ENCODE assay signal across 1 cellular context in the genomic region with DNA sequence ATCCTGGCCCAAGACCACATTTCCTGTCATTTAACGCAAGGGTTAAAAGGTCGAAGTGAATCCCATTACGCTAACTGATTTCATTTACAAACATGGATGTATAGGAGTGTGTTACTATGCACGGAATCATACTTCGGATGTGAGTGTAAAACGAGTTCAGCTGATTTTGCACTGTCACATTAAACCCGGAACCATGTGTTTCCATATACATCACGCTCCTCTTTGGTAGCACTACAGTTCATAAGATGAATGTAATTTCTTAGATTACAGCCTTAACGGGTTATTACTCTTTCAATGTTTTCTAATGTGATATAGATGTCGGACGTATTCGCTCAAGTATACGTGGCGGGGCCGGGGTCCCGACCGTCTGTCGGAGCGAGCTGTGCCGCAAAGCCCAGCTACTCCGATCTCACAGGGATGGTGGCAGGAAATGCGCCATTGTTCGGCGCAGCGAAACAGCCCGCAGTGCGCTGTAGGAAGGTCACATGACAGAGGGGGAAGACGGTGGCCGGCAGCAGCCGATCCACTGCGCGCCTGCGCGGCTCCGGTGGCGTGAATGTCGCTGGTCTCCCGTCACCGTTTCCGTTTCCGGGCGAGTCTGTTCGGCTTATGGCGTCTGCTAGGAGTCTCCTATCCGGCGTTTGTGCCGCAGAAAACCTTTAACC.
TF ChIP-seq lines count a peak whose summit lies in the region.

No MANE protein-coding gene starts in this region.

TF ChIP-seq in HepG2, 621 proteins besides CTCF, POLR2A, EP300 and RAD21 (continued from another document and continues in another):
- TF ChIP-seq, protein P1, sequence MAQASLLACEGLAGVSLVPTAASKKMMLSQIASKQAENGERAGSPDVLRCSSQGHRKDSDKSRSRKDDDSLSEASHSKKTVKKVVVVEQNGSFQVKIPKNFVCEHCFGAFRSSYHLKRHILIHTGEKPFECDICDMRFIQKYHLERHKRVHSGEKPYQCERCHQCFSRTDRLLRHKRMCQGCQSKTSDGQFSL (CRISPR knock-in tag; IDR thresholded peaks at IDR 0.05) = peak; percentile 64; the same call in 1 of the 2 replicates
- TF ChIP-seq HDAC1 (CRISPR knock-in tag; IDR thresholded peaks at IDR 0.05) = no peak; the same call in 1 of the 2 replicates
- TF ChIP-seq SAP130 (CRISPR knock-in tag; IDR thresholded peaks at IDR 0.05; ENCODE audit: low read depth) = peak; percentile 17; the same call in 1 of the 2 replicates
- no peak for TF ChIP-seq ZNF138 (CRISPR knock-in tag; IDR thresholded peaks at IDR 0.05; ENCODE audit: low read depth)
- no peak for TF ChIP-seq GATAD2A (CRISPR knock-in tag; IDR thresholded peaks at IDR 0.05)
- TF ChIP-seq ZNF317 (CRISPR knock-in tag; IDR thresholded peaks at IDR 0.05) = peak; percentile 91
- TF ChIP-seq, protein P2, sequence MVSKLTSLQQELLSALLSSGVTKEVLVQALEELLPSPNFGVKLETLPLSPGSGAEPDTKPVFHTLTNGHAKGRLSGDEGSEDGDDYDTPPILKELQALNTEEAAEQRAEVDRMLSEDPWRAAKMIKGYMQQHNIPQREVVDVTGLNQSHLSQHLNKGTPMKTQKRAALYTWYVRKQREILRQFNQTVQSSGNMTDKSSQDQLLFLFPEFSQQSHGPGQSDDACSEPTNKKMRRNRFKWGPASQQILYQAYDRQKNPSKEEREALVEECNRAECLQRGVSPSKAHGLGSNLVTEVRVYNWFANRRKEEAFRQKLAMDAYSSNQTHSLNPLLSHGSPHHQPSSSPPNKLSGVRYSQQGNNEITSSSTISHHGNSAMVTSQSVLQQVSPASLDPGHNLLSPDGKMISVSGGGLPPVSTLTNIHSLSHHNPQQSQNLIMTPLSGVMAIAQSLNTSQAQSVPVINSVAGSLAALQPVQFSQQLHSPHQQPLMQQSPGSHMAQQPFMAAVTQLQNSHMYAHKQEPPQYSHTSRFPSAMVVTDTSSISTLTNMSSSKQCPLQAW (CRISPR knock-in tag; IDR thresholded peaks at IDR 0.05) = no peak
- no peak for TF ChIP-seq FOXC1 (CRISPR knock-in tag; IDR thresholded peaks at IDR 0.05; ENCODE audit: borderline replicate concordance)
- no peak for TF ChIP-seq ZNF207 (IDR thresholded peaks at IDR 0.05; ENCODE audit: borderline replicate concordance)
- TF ChIP-seq, protein P3, sequence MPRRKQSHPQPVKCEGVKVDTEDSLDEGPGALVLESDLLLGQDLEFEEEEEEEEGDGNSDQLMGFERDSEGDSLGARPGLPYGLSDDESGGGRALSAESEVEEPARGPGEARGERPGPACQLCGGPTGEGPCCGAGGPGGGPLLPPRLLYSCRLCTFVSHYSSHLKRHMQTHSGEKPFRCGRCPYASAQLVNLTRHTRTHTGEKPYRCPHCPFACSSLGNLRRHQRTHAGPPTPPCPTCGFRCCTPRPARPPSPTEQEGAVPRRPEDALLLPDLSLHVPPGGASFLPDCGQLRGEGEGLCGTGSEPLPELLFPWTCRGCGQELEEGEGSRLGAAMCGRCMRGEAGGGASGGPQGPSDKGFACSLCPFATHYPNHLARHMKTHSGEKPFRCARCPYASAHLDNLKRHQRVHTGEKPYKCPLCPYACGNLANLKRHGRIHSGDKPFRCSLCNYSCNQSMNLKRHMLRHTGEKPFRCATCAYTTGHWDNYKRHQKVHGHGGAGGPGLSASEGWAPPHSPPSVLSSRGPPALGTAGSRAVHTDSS (CRISPR knock-in tag; conservative IDR thresholded peaks at IDR 0.05) = no peak
- TF ChIP-seq ZNF343 (CRISPR knock-in tag; IDR thresholded peaks at IDR 0.05) = no peak
- TF ChIP-seq ZNF496 (CRISPR knock-in tag; IDR thresholded peaks at IDR 0.05; ENCODE audit: insufficient replicate concordance) = no peak
- peak; percentile 39; the same call in 1 of the 2 replicates for TF ChIP-seq ZNF788 (CRISPR knock-in tag; IDR thresholded peaks at IDR 0.05; ENCODE audit: borderline replicate concordance)
- TF ChIP-seq CREM (IDR thresholded peaks at IDR 0.05) = peak; percentile 70
- no peak for TF ChIP-seq CREM (CRISPR knock-in tag; IDR thresholded peaks at IDR 0.05)
- peak; percentile 26; the same call in 1 of the 2 replicates for TF ChIP-seq RAD51 (IDR thresholded peaks at IDR 0.05; ENCODE audit: borderline replicate concordance)
- TF ChIP-seq, protein P4, sequence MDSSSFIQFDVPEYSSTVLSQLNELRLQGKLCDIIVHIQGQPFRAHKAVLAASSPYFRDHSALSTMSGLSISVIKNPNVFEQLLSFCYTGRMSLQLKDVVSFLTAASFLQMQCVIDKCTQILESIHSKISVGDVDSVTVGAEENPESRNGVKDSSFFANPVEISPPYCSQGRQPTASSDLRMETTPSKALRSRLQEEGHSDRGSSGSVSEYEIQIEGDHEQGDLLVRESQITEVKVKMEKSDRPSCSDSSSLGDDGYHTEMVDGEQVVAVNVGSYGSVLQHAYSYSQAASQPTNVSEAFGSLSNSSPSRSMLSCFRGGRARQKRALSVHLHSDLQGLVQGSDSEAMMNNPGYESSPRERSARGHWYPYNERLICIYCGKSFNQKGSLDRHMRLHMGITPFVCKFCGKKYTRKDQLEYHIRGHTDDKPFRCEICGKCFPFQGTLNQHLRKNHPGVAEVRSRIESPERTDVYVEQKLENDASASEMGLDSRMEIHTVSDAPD (CRISPR knock-in tag; IDR thresholded peaks at IDR 0.05) = no peak
- TF ChIP-seq ZNF878 (CRISPR knock-in tag; IDR thresholded peaks at IDR 0.05) = no peak
- TF ChIP-seq HES4 (CRISPR knock-in tag; IDR thresholded peaks at IDR 0.05; ENCODE audit: borderline replicate concordance) = no peak
- no peak for TF ChIP-seq NR2F6 (IDR thresholded peaks at IDR 0.05)
- no peak for TF ChIP-seq NR2F6 (CRISPR knock-in tag; IDR thresholded peaks at IDR 0.05)
- TF ChIP-seq CBX5 (CRISPR knock-in tag; IDR thresholded peaks at IDR 0.05; ENCODE audit: borderline replicate concordance) = peak; percentile 96
- TF ChIP-seq ZNF33A (CRISPR knock-in tag; IDR thresholded peaks at IDR 0.05; ENCODE audit: borderline replicate concordance) = no peak
- TF ChIP-seq JUND (CRISPR knock-in tag; IDR thresholded peaks at IDR 0.05) = no peak
- TF ChIP-seq ZFP36 (IDR thresholded peaks at IDR 0.05; ENCODE audit: borderline replicate concordance, low read depth, low read length, partially characterized antibody) = no peak
- TF ChIP-seq PITX1 (CRISPR knock-in tag; IDR thresholded peaks at IDR 0.05) = no peak
- TF ChIP-seq ZNF724P (CRISPR knock-in tag; IDR thresholded peaks at IDR 0.05; ENCODE audit: borderline replicate concordance) = no peak
- no peak for TF ChIP-seq SP4 (CRISPR knock-in tag; IDR thresholded peaks at IDR 0.05)
- TF ChIP-seq, protein P5, sequence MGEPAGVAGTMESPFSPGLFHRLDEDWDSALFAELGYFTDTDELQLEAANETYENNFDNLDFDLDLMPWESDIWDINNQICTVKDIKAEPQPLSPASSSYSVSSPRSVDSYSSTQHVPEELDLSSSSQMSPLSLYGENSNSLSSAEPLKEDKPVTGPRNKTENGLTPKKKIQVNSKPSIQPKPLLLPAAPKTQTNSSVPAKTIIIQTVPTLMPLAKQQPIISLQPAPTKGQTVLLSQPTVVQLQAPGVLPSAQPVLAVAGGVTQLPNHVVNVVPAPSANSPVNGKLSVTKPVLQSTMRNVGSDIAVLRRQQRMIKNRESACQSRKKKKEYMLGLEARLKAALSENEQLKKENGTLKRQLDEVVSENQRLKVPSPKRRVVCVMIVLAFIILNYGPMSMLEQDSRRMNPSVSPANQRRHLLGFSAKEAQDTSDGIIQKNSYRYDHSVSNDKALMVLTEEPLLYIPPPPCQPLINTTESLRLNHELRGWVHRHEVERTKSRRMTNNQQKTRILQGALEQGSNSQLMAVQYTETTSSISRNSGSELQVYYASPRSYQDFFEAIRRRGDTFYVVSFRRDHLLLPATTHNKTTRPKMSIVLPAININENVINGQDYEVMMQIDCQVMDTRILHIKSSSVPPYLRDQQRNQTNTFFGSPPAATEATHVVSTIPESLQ (CRISPR knock-in tag; conservative IDR thresholded peaks at IDR 0.05) = no peak
- TF ChIP-seq NFKB2 (CRISPR knock-in tag; IDR thresholded peaks at IDR 0.05; ENCODE audit: borderline replicate concordance) = peak; percentile 54; the same call in 1 of the 2 replicates
- TF ChIP-seq POLR2G (IDR thresholded peaks at IDR 0.05; ENCODE audit: low read depth, low read length) = no peak
- peak; percentile 99 for TF ChIP-seq GABPB1 (CRISPR knock-in tag; IDR thresholded peaks at IDR 0.05)
- TF ChIP-seq HOXD1 (CRISPR knock-in tag; IDR thresholded peaks at IDR 0.05) = no peak
- TF ChIP-seq ZBTB8A (CRISPR knock-in tag; IDR thresholded peaks at IDR 0.05; ENCODE audit: borderline replicate concordance, low read depth) = no peak
- TF ChIP-seq, protein P6, sequence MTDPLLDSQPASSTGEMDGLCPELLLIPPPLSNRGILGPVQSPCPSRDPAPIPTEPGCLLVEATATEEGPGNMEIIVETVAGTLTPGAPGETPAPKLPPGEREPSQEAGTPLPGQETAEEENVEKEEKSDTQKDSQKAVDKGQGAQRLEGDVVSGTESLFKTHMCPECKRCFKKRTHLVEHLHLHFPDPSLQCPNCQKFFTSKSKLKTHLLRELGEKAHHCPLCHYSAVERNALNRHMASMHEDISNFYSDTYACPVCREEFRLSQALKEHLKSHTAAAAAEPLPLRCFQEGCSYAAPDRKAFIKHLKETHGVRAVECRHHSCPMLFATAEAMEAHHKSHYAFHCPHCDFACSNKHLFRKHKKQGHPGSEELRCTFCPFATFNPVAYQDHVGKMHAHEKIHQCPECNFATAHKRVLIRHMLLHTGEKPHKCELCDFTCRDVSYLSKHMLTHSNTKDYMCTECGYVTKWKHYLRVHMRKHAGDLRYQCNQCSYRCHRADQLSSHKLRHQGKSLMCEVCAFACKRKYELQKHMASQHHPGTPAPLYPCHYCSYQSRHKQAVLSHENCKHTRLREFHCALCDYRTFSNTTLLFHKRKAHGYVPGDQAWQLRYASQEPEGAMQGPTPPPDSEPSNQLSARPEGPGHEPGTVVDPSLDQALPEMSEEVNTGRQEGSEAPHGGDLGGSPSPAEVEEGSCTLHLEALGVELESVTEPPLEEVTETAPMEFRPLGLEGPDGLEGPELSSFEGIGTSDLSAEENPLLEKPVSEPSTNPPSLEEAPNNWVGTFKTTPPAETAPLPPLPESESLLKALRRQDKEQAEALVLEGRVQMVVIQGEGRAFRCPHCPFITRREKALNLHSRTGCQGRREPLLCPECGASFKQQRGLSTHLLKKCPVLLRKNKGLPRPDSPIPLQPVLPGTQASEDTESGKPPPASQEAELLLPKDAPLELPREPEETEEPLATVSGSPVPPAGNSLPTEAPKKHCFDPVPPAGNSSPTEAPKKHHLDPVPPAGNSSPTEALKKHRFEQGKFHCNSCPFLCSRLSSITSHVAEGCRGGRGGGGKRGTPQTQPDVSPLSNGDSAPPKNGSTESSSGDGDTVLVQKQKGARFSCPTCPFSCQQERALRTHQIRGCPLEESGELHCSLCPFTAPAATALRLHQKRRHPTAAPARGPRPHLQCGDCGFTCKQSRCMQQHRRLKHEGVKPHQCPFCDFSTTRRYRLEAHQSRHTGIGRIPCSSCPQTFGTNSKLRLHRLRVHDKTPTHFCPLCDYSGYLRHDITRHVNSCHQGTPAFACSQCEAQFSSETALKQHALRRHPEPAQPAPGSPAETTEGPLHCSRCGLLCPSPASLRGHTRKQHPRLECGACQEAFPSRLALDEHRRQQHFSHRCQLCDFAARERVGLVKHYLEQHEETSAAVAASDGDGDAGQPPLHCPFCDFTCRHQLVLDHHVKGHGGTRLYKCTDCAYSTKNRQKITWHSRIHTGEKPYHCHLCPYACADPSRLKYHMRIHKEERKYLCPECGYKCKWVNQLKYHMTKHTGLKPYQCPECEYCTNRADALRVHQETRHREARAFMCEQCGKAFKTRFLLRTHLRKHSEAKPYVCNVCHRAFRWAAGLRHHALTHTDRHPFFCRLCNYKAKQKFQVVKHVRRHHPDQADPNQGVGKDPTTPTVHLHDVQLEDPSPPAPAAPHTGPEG (CRISPR knock-in tag; IDR thresholded peaks at IDR 0.05) = no peak
- TF ChIP-seq MXD4 (CRISPR knock-in tag; IDR thresholded peaks at IDR 0.05) = no peak
- no peak for TF ChIP-seq TARDBP (CRISPR knock-in tag; IDR thresholded peaks at IDR 0.05)
- TF ChIP-seq KMT2B (CRISPR knock-in tag; IDR thresholded peaks at IDR 0.05) = no peak
- TF ChIP-seq, protein P7, sequence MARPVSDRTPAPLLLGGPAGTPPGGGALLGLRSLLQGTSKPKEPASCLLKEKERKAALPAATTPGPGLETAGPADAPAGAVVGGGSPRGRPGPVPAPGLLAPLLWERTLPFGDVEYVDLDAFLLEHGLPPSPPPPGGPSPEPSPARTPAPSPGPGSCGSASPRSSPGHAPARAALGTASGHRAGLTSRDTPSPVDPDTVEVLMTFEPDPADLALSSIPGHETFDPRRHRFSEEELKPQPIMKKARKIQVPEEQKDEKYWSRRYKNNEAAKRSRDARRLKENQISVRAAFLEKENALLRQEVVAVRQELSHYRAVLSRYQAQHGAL (CRISPR knock-in tag; IDR thresholded peaks at IDR 0.05; ENCODE audit: not compliant biosample characterization) = no peak
- no peak for TF ChIP-seq ZFP37 (CRISPR knock-in tag; IDR thresholded peaks at IDR 0.05; ENCODE audit: borderline replicate concordance)
- TF ChIP-seq, protein P8, sequence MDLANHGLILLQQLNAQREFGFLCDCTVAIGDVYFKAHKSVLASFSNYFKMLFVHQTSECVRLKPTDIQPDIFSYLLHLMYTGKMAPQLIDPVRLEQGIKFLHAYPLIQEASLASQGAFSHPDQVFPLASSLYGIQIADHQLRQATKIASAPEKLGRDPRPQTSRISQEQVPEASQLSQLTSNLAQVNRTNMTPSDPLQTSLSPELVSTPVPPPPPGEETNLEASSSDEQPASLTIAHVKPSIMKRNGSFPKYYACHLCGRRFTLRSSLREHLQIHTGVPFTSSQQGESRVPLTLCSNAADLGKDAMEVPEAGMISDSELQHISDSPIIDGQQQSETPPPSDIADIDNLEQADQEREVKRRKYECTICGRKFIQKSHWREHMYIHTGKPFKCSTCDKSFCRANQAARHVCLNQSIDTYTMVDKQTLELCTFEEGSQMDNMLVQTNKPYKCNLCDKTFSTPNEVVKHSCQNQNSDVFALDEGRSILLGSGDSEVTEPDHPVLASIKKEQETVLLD (CRISPR knock-in tag; IDR thresholded peaks at IDR 0.05; ENCODE audit: low read depth) = no peak
- no peak for TF ChIP-seq ZNF256 (CRISPR knock-in tag; conservative IDR thresholded peaks at IDR 0.05)
- no peak for TF ChIP-seq CBFB (CRISPR knock-in tag; IDR thresholded peaks at IDR 0.05)
- TF ChIP-seq DR1 (CRISPR knock-in tag; IDR thresholded peaks at IDR 0.05) = no peak
- TF ChIP-seq IRF2 (CRISPR knock-in tag; IDR thresholded peaks at IDR 0.05) = peak; percentile 29; the same call in 1 of the 2 replicates
- no peak for TF ChIP-seq DNMT1 (CRISPR knock-in tag; IDR thresholded peaks at IDR 0.05)
- TF ChIP-seq, protein P9, sequence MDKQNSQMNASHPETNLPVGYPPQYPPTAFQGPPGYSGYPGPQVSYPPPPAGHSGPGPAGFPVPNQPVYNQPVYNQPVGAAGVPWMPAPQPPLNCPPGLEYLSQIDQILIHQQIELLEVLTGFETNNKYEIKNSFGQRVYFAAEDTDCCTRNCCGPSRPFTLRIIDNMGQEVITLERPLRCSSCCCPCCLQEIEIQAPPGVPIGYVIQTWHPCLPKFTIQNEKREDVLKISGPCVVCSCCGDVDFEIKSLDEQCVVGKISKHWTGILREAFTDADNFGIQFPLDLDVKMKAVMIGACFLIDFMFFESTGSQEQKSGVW (CRISPR knock-in tag; IDR thresholded peaks at IDR 0.05; ENCODE audit: borderline replicate concordance) = no peak
- no peak for TF ChIP-seq MAF1 (CRISPR knock-in tag; IDR thresholded peaks at IDR 0.05; ENCODE audit: borderline replicate concordance)
- TF ChIP-seq CCAR2 (optimal IDR thresholded peaks at IDR 0.05; ENCODE audit: low read depth, low read length) = no peak
- TF ChIP-seq SIN3A (IDR thresholded peaks at IDR 0.05; ENCODE audit: borderline replicate concordance, low read depth, low read length) = no peak
- no peak for TF ChIP-seq SIX4 (CRISPR knock-in tag; IDR thresholded peaks at IDR 0.05)
- TF ChIP-seq ZNF83 (CRISPR knock-in tag; IDR thresholded peaks at IDR 0.05; ENCODE audit: borderline replicate concordance) = no peak
- TF ChIP-seq NRL (CRISPR knock-in tag; IDR thresholded peaks at IDR 0.05; ENCODE audit: borderline replicate concordance) = 0 out of 2 replicates have a peak, but pooled peaks have one; percentile 27
